ENCODE assay signal across 1 cellular context in the genomic region with DNA sequence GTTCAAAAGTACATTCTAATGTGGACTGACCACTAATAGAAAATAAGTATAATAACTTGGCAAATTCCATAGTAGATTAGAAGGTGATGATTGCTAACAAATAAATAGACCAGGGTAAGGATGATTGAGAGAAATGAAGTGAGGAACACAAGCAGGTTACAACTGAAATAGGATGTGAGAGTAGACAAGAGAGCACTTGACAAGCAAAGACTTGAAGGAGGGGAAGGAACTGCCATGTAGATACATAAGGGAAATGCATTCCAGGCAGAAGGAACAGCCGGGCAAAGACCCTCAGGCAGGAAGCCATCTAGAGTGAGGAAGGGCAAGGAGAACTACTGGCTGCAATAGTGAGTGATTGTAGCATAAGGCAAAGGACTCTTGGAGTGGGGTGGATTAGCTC.
TF ChIP-seq lines count a peak whose summit lies in the region.

No MANE protein-coding gene starts in this region.

TF ChIP-seq in endothelial cell of umbilical vein, 7 proteins besides CTCF, POLR2A, EP300 and RAD21 (continued from another document):
- no peak for TF ChIP-seq FOS (IDR thresholded peaks at IDR 0.05; ENCODE audit: borderline replicate concordance, insufficient read depth, low read length)
- no peak for TF ChIP-seq MAX (IDR thresholded peaks at IDR 0.05; ENCODE audit: insufficient read depth, insufficient read length)
- no peak for TF ChIP-seq GATA2 (IDR thresholded peaks at IDR 0.05; ENCODE audit: insufficient read depth, insufficient read length, low read depth, low read length)
